In genomic region chrX:11619426-11619825, GRCh38 we compare ENCODE assay signal across 25 cellular contexts. TPM values are rescaled to one million over a fixed set of nuclear protein-coding genes. Genes with fewer than 3 reads are reported as not detected.
DNase-seq lines count a peak whose midpoint lies in the region; ATAC-seq, FAIRE-seq and TF ChIP-seq lines count a peak whose summit lies in the region.
"Had no signal": no experiment of that assay in that cellular context is flagged by ENCODE, and none has a peak within 500 bp of the region (broad histone marks: within the 10 kb centered on the region; RNA-seq: fewer than 3 reads in every experiment).

No MANE protein-coding gene starts in this region.

- peak; percentile 3 for DNase-seq in GM04504 (ENCODE audit: low read depth)
- DNase-seq in RCC 7860 (ENCODE audit: low spot score), result peak; percentile 7
- DNase-seq in fibroblast of lung (ENCODE audit: low read depth in 2 of 2), result peak; percentile 65 to 66
- DNase-seq in NCI-H748 treated with DMSO at 0.1 percent for 48 hours (lab: John Stamatoyannopoulos, UW), result no peak
- DNase-seq in COLO668 (lab: John Stamatoyannopoulos, UW; ENCODE audit: unreplicated experiment), result no peak
- DNase-seq: activated CD4-positive, alpha-beta memory T cell treated with anti-CD3 and anti-CD28 coated beads, Interleukin-2, amount 10 ng/mL, durations not matched to agents 7 days and 5 days; activated CD4-positive, alpha-beta T cell treated with anti-CD3 and anti-CD28 coated beads for 1 hour; C1 segment of cervical spinal cord; DMS79 treated with DMSO at 0.1 percent for 48 hours; heart left ventricle; lower lobe of right lung; NCI-H1105 treated with DMSO at 0.1 percent for 48 hours; NCI-H2081 treated with DMSO at 0.1 percent for 48 hours; spleen; T-helper 17 cell; transverse colon had no signal

- H3K4me3 ChIP-seq in fibroblast of lung (replicated peaks in 1 of 4; ENCODE audit: control extremely low read depth in 1 of 4, insufficient read depth in 1 of 4, low read depth in 3 of 4, low read length in 4 of 4) (no peak overlapping the region), skeletal muscle satellite cell (ENCODE audit: low read length) (no peak overlapping the region)
- H3K4me3 ChIP-seq: ascending aorta, GM12878, heart left ventricle, lower lobe of right lung, spleen, transverse colon had no signal

- no peak for TF ChIP-seq CTCF in fibroblast of lung (conservative IDR thresholded peaks at IDR 0.05 in 1 of 2, IDR thresholded peaks at IDR 0.05 in 1 of 2; ENCODE audit: low read depth in 1 of 2, low read length in 2 of 2)

- H3K9me3 ChIP-seq in fibroblast of lung (ENCODE audit: control insufficient read depth, insufficient read depth, low read depth, low read length) (no peaks in the 10 kb centered on the region), skeletal muscle satellite cell (replicated peaks; ENCODE audit: low read length) (no peaks in the 10 kb centered on the region)
- H3K9me3 ChIP-seq: ascending aorta, lower lobe of right lung, transverse colon had no signal

- H3K27ac ChIP-seq in fibroblast of lung (ENCODE audit: insufficient read depth, low read length), result no peak overlapping the region
- H3K27ac ChIP-seq: ascending aorta, heart left ventricle, lower lobe of right lung, parathyroid adenoma, spleen, transverse colon had no signal

- H3K79me2 ChIP-seq in fibroblast of lung (ENCODE audit: control insufficient read depth, insufficient read depth, low read length), result no peaks in the 10 kb centered on the region
- H3K79me2 ChIP-seq: parathyroid adenoma had no signal

- no peak overlapping the region for H3K4me2 ChIP-seq in fibroblast of lung (ENCODE audit: extremely low read depth, insufficient read depth, low read length)
- peak overlapping the region; percentile 33 for H3K4me2 ChIP-seq in skeletal muscle satellite cell (ENCODE audit: low read length)

- no peaks in the 10 kb centered on the region for H3K36me3 ChIP-seq in fibroblast of lung (ENCODE audit: control insufficient read depth, insufficient read depth, low read length)
- H3K36me3 ChIP-seq in skeletal muscle satellite cell (ENCODE audit: insufficient read depth, low read length), result no peaks in the 10 kb centered on the region
- H3K36me3 ChIP-seq: ascending aorta, heart left ventricle, lower lobe of right lung, spleen, transverse colon had no signal

- no peak overlapping the region for H3K9ac ChIP-seq in fibroblast of lung (ENCODE audit: insufficient read depth, low read length)
- no peak overlapping the region for H3K9ac ChIP-seq in skeletal muscle satellite cell (ENCODE audit: low read depth, low read length)
- H3K9ac ChIP-seq: parathyroid adenoma had no signal

- H3K4me1 ChIP-seq in fibroblast of lung (ENCODE audit: control insufficient read depth, extremely low read depth, insufficient read depth, low read length), result peaks cover 2% of the 10 kb centered on the region
- peaks cover 7% of the 10 kb centered on the region for H3K4me1 ChIP-seq in skeletal muscle satellite cell (ENCODE audit: control insufficient read depth, insufficient read depth, low read length)
- H3K4me1 ChIP-seq: heart left ventricle, lower lobe of right lung, parathyroid adenoma, spleen, transverse colon had no signal

- no peaks in the 10 kb centered on the region for H4K20me1 ChIP-seq in fibroblast of lung (ENCODE audit: control insufficient read depth, extremely low read depth, insufficient read depth, low read length)

- no peak for ATAC-seq in HG02840 (IDR thresholded peaks at IDR 0.05; ENCODE audit: low FRiP score, unreplicated experiment)
- ATAC-seq: activated T-helper 17 cell treated with anti-CD3 and anti-CD28 coated beads, Interleukin-2, amount 50 U/mL, for 72 hours; GM12878; heart left ventricle; lower lobe of right lung; SK-N-SH treated with all-trans-retinoic acid at 6 μM for 48 hours; T-helper 17 cell had no signal

- H3K27me3 ChIP-seq in fibroblast of lung (ENCODE audit: control insufficient read depth, insufficient read depth, low read length), result no peaks in the 10 kb centered on the region
- H3K27me3 ChIP-seq in skeletal muscle satellite cell (ENCODE audit: control insufficient read depth, insufficient read depth, low read length), result no peaks in the 10 kb centered on the region
- H3K27me3 ChIP-seq: ascending aorta, heart left ventricle, transverse colon had no signal

- H2AFZ ChIP-seq in fibroblast of lung (ENCODE audit: low read length), result no peak overlapping the region
- H2AFZ ChIP-seq: parathyroid adenoma had no signal

- FAIRE-seq in RCC 7860 (lab: Jason Lieb, UNC), result peak; percentile 80
- FAIRE-seq: endometrium, GM12878, H54 had no signal

RNA-seq across cellular contexts. Expression of gene ARHGAP6, which starts 46.3 kb away (rescaled TPM):
- total RNA-seq in fibroblast of lung, result 6.9 and 11.7 TPM in 2 replicates
- polyA plus RNA-seq in fibroblast of lung, result 5.9 and 11.5 TPM in 2 replicates
- 4.9 and 8.2 TPM in 2 replicates for polyA plus RNA-seq in fibroblast of lung (2012)
- 20.6 and 26.5 TPM in 2 replicates for polyA minus RNA-seq in fibroblast of lung (ENCODE audit: low replicate concordance)
- total RNA-seq in skeletal muscle satellite cell (2012; rRNA removed), result 17.7 and 23.8 TPM in 2 replicates
- total RNA-seq: activated CD4-positive, alpha-beta memory T cell treated with anti-CD3 and anti-CD28 coated beads, Interleukin-2, amount 10 ng/mL, durations not matched to agents 7 days and 5 days; activated T-helper 17 cell treated with anti-CD3 and anti-CD28 coated beads, Interleukin-2, amount 50 U/mL, for 72 hours had no signal

Comparison
In these comparisons a context has a peak if more than half of its experiments do, and no peak if none do; other contexts are left out.
1. DNase-seq: peak in GM04504 (single experiment), RCC 7860 (single experiment) and fibroblast of lung (2 of 2); none in NCI-H748 treated with DMSO at 0.1 percent for 48 hours (single experiment) and COLO668 (single experiment).